Comparison of ENCODE assay signal across 10 cellular contexts in the genomic region with DNA sequence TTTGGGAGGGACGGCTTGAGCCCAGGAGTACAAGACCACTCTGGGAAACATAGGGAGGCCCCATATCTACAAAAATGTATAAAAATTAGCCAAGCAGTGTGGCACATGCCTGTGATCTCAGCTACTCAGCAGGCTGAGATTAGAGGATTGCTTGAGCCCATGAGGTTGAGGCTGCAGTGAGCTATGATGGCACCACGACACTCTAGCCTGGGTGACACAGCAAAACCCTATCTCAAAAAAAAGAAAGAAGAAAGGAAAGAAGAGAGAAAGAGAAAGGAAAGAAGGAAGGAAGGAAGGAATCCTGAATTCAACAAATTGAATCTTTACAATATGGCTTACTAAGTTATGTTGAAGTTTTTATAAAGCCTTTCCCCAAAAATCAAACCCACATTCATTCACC. TPM values are rescaled to one million over a fixed set of nuclear protein-coding genes. Genes with fewer than 3 reads are reported as not detected.
DNase-seq lines count a peak whose midpoint lies in the region; ATAC-seq, FAIRE-seq and TF ChIP-seq lines count a peak whose summit lies in the region.
"Had no signal": no experiment of that assay in that cellular context is flagged by ENCODE, and none has a peak within 500 bp of the region (broad histone marks: within the 10 kb centered on the region; RNA-seq: fewer than 3 reads in every experiment).

No MANE protein-coding gene starts in this region.

- no peak for FAIRE-seq in RCC 7860 (lab: Jason Lieb, UNC)

- TF ChIP-seq CTCF in cardiac muscle cell (IDR thresholded peaks at IDR 0.05; ENCODE audit: low read depth, low read length), result no peak
- no peak for TF ChIP-seq CTCF in epithelial cell of esophagus (IDR thresholded peaks at IDR 0.05; ENCODE audit: insufficient read depth, low read depth, low read length, missing control alignments)
- TF ChIP-seq CTCF in gastrocnemius medialis (IDR thresholded peaks at IDR 0.05 in 4 of 5, conservative IDR thresholded peaks at IDR 0.05 in 1 of 5), result no peak
- TF ChIP-seq CTCF in upper lobe of left lung (IDR thresholded peaks at IDR 0.05), result no peak

- H3K4me1 ChIP-seq in cardiac muscle cell (ENCODE audit: low read depth) (peaks cover 8% of the 10 kb centered on the region), gastrocnemius medialis (peaks cover 20 to 42% of the 10 kb centered on the region in 2 donors), upper lobe of left lung (peaks cover 6 to 19% (median 11%) of the 10 kb centered on the region in 4 donors)

- H3K27me3 ChIP-seq in cardiac muscle cell (no peaks in the 10 kb centered on the region), gastrocnemius medialis (no peaks in the 10 kb centered on the region), upper lobe of left lung (peaks cover 0 to 4% (median 0%) of the 10 kb centered on the region in 4 donors)
- H3K27me3 ChIP-seq: esophagus muscularis mucosa had no signal

- H3K36me3 ChIP-seq in cardiac muscle cell (no peaks in the 10 kb centered on the region), gastrocnemius medialis (no peaks in the 10 kb centered on the region), upper lobe of left lung (no peaks in the 10 kb centered on the region)
- H3K36me3 ChIP-seq: esophagus muscularis mucosa had no signal

- H3K9me3 ChIP-seq in cardiac muscle cell (ENCODE audit: low read depth) (no peaks in the 10 kb centered on the region), gastrocnemius medialis (no peaks in the 10 kb centered on the region), upper lobe of left lung (no peaks in the 10 kb centered on the region)
- H3K9me3 ChIP-seq: esophagus muscularis mucosa had no signal

- DNase-seq in cardiac muscle cell (ENCODE audit: low read depth in 1 of 2, low spot score in 1 of 2) (peak in 1 of 2 donors; percentile 5), left ventricle myocardium superior (no peak), RCC 7860 (ENCODE audit: low spot score) (peak; percentile 7), epithelial cell of esophagus (ENCODE audit: low read depth) (no peak), gastrocnemius medialis (no peak), upper lobe of left lung (no peak), UCSD-AML1 (lab: John Stamatoyannopoulos, UW; ENCODE audit: unreplicated experiment) (no peak)
- DNase-seq: left colon had no signal

- ATAC-seq in left ventricle myocardium superior, result no peak
- ATAC-seq in gastrocnemius medialis, result no peak
- ATAC-seq in GM18868 (IDR thresholded peaks at IDR 0.05; ENCODE audit: unreplicated experiment), result no peak
- no peak for ATAC-seq in upper lobe of left lung (ENCODE audit: low FRiP score in 2 of 2)
- ATAC-seq: left colon had no signal

- intact Hi-C loops in left ventricle myocardium superior (cut with micrococcal nuclease) (no loop called here), gastrocnemius medialis (cut with DNase I; ENCODE audit: low total_unique reads) (loop anchor here (5.0 to 10.0 kb wide), 2 partner anchors 68 to 784 kb away; a partner anchor contains a TSS)

- H3K27ac ChIP-seq in cardiac muscle cell (no peak overlapping the region), gastrocnemius medialis (peak overlapping the region; percentile 86 to 98 (median 95)), upper lobe of left lung (no peak overlapping the region)

- no peak for TF ChIP-seq EP300 in upper lobe of left lung (IDR thresholded peaks at IDR 0.05)

- in situ Hi-C loops in gastrocnemius medialis (cut with MboI; ENCODE audit: low sequenced_read_pairs in 4 of 4), result no loop called here

- TF ChIP-seq POLR2A in gastrocnemius medialis (IDR thresholded peaks at IDR 0.05) (no peak), upper lobe of left lung (IDR thresholded peaks at IDR 0.05) (no peak)

- H3K4me3 ChIP-seq in cardiac muscle cell (peak overlapping the region; percentile 77), epithelial cell of esophagus (ENCODE audit: low read length) (peak overlapping the region; percentile 86), gastrocnemius medialis (peak overlapping the region in 2 of 4 donors; percentile 22 to 76), upper lobe of left lung (no peak overlapping the region)
- H3K4me3 ChIP-seq: esophagus muscularis mucosa had no signal

- whole genome bisulfite sequencing in upper lobe of left lung, 2 donors, result 87 to 94% methylated on average over 2 of the region's 2 CpGs

RNA-seq across cellular contexts. Expression of a gene that starts 2.1 kb away (rescaled TPM):
- total RNA-seq in cardiac muscle cell (13.1 and 41.3 TPM in 2 replicates), left ventricle myocardium superior (55.3 TPM), gastrocnemius medialis (10 to 100 TPM; 28.4 to 36.4 (median 33.1) TPM), upper lobe of left lung (10 to 100 TPM in 4 of 6 donors, 1 to 10 TPM in 2; 6.6 to 89.3 (median 18.3) TPM)
- 19.4 and 31.0 TPM in 2 replicates for polyA plus RNA-seq in cardiac muscle cell

Comparison
In these comparisons a context has a peak if more than half of its experiments do, and no peak if none do; other contexts are left out.
1. H3K27ac ChIP-seq: peak in gastrocnemius medialis (4 of 4); none in cardiac muscle cell (single experiment) and upper lobe of left lung (0 of 4).
2. H3K4me3 ChIP-seq: peak in cardiac muscle cell (single experiment) and epithelial cell of esophagus (single experiment); none in upper lobe of left lung (0 of 4).